15 cellular contexts compared by ENCODE assay signal in genomic region chr12:15698377-15698867, GRCh38.
A peak's percentile ranks its signal among the peaks of the same experiment; 100 is the strongest.
DNase-seq lines count a peak whose midpoint lies in the region; ATAC-seq and TF ChIP-seq lines count a peak whose summit lies in the region.
"Had no signal": no experiment of that assay in that cellular context is flagged by ENCODE, and none has a peak within 500 bp of the region (broad histone marks: within the 10 kb centered on the region; RNA-seq: fewer than 3 reads in every experiment).

No MANE protein-coding gene starts in this region.

- BruUV-seq in Calu3 (replicated peaks; lab: Mats Ljungman, UMichigan) = no TSS peak

- DNase-seq in Calu3 (no peak), NB4 (ENCODE audit: low read depth) (peak; percentile 21), fibroblast of the aortic adventitia (ENCODE audit: low read depth) (peak; percentile 73), AG08396 (ENCODE audit: low spot score) (no peak), NCI-H1105 (lab: John Stamatoyannopoulos, UW) (no peak)
- DNase-seq: activated CD4-positive, alpha-beta memory T cell treated with anti-CD3 and anti-CD28 coated beads for 36 hours; activated naive CD8-positive, alpha-beta T cell treated with anti-CD3 and anti-CD28 coated beads for 36 hours; NCI-H524; stimulated activated CD4-positive, alpha-beta T cell treated with anti-CD3 and anti-CD28 coated beads, Interleukin-4, amount 100 ng/mL, for 24 hours had no signal

- intact Hi-C loops in Calu3 (cut with micrococcal nuclease; ENCODE audit: unreplicated experiment) = no loop called here

- no peaks in the 10 kb centered on the region for H3K27me3 Mint-ChIP-seq in Calu3 (ENCODE audit: unreplicated experiment)

- H3K4me1 Mint-ChIP-seq in Calu3 (ENCODE audit: low read depth, unreplicated experiment) = peaks cover 71% of the 10 kb centered on the region

- H3K36me3 ChIP-seq in rectal smooth muscle tissue (ENCODE audit: control insufficient read depth, insufficient read depth, low read length) = no peaks in the 10 kb centered on the region
- H3K36me3 ChIP-seq: HAP-1 had no signal

- H3K27ac Mint-ChIP-seq in Calu3 (ENCODE audit: unreplicated experiment) = peak overlapping the region; percentile 87
- H3K27ac Mint-ChIP-seq: activated CD4-positive, alpha-beta memory T cell treated with anti-CD3 and anti-CD28 coated beads for 36 hours; activated naive CD8-positive, alpha-beta T cell treated with anti-CD3 and anti-CD28 coated beads for 36 hours had no signal

- H3K9me3 Mint-ChIP-seq in Calu3 (ENCODE audit: low read depth, unreplicated experiment) = no peaks in the 10 kb centered on the region
- H3K9me3 Mint-ChIP-seq: activated CD4-positive, alpha-beta memory T cell treated with anti-CD3 and anti-CD28 coated beads for 36 hours; activated naive CD8-positive, alpha-beta T cell treated with anti-CD3 and anti-CD28 coated beads for 36 hours; nephron had no signal

- peaks cover 9% of the 10 kb centered on the region for H3K36me3 Mint-ChIP-seq in Calu3 (ENCODE audit: insufficient read depth, unreplicated experiment)
- H3K36me3 Mint-ChIP-seq: activated CD4-positive, alpha-beta memory T cell treated with anti-CD3 and anti-CD28 coated beads for 36 hours; activated naive CD8-positive, alpha-beta T cell treated with anti-CD3 and anti-CD28 coated beads for 36 hours had no signal

- ATAC-seq in HG03469 (IDR thresholded peaks at IDR 0.05; ENCODE audit: unreplicated experiment) = no peak
- no peak for ATAC-seq in HG02981 (IDR thresholded peaks at IDR 0.05; ENCODE audit: unreplicated experiment)

- no peaks in the 10 kb centered on the region for H3K27me3 ChIP-seq in rectal smooth muscle tissue (ENCODE audit: control insufficient read depth, insufficient read depth, low read length)

- H3K27ac ChIP-seq in rectal smooth muscle tissue (ENCODE audit: low read depth, low read length) = peak overlapping the region; percentile 64
- H3K27ac ChIP-seq: SK-N-MC had no signal

- H3K4me3 Mint-ChIP-seq in Calu3 (ENCODE audit: low read depth, unreplicated experiment) = no peak overlapping the region
- H3K4me3 Mint-ChIP-seq: activated CD4-positive, alpha-beta memory T cell treated with anti-CD3 and anti-CD28 coated beads for 36 hours; activated naive CD8-positive, alpha-beta T cell treated with anti-CD3 and anti-CD28 coated beads for 36 hours; nephron had no signal

- TF ChIP-seq CTCF in Calu3 (IDR thresholded peaks at IDR 0.05; ENCODE audit: unreplicated experiment) (no peak), NB4 (IDR thresholded peaks at IDR 0.05; ENCODE audit: low read depth, low read length) (no peak), fibroblast of the aortic adventitia (IDR thresholded peaks at IDR 0.05; ENCODE audit: insufficient read depth, low read length) (no peak)

- CTCF ChIA-PET in Calu3 (lab: Charles Lee) = interaction anchor here (0.6 to 1.1 kb wide), 3 partner anchors 14 to 36 kb away, joined by 3 to 5 read pairs (median 3); no protein-coding TSS in a partner anchor

- H3K9ac ChIP-seq in rectal smooth muscle tissue (ENCODE audit: low read length) = no peak overlapping the region

- H3K4me3 ChIP-seq in NB4 (ENCODE audit: low read depth, low read length) = no peak overlapping the region
- no peak overlapping the region for H3K4me3 ChIP-seq in fibroblast of the aortic adventitia (ENCODE audit: low read depth, low read length)
- H3K4me3 ChIP-seq in rectal smooth muscle tissue (ENCODE audit: low read length) = no peak overlapping the region
- H3K4me3 ChIP-seq: HAP-1, SK-N-MC had no signal

- TF ChIP-seq POLR2A in NB4 (IDR thresholded peaks at IDR 0.05; ENCODE audit: extremely low read depth, insufficient read length) = no peak

- H3K4me1 ChIP-seq in rectal smooth muscle tissue (ENCODE audit: control insufficient read depth, insufficient read depth, low read length) = peaks cover 16% of the 10 kb centered on the region
- H3K4me1 ChIP-seq: HAP-1 had no signal

Comparison
In these comparisons a context has a peak if more than half of its experiments do, and no peak if none do; other contexts are left out.
1. DNase-seq: peak in NB4 (single experiment) and fibroblast of the aortic adventitia (single experiment); none in Calu3 (single experiment), AG08396 (single experiment) and NCI-H1105 (single experiment).